Comparison of ENCODE assay signal across 10 cellular contexts in the genomic region with DNA sequence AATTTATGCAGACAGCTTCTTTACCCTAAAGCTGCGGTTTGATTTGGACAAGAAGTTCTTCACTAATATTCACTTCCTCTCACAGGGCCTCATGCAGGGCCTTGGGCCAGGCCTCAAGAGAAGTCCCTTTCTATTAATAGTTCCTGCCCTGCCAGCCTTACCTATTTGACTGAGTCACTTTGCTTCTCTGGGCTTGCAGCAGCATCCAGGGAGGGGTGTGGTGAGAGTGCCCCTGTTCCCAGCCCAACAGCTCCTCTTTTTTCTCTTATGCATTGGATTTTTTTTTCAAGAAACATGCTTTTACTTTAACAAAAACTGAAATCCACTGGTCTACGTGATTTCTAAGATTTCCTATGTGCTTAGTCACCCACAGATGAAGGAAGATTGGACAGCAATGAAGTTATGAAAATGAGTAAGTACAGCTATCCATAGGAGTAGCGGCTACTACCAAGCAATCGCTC. TPM values are rescaled to one million over a fixed set of nuclear protein-coding genes. Genes with fewer than 3 reads are reported as not detected.
DNase-seq lines count a peak whose midpoint lies in the region; ATAC-seq and TF ChIP-seq lines count a peak whose summit lies in the region.
"Had no signal": no experiment of that assay in that cellular context is flagged by ENCODE, and none has a peak within 500 bp of the region (broad histone marks: within the 10 kb centered on the region; RNA-seq: fewer than 3 reads in every experiment).

No MANE protein-coding gene starts in this region.

- peak; percentile 45 for ATAC-seq in GM18909 (IDR thresholded peaks at IDR 0.05; ENCODE audit: poor library complexity, unreplicated experiment)
- peak; percentile 42 for ATAC-seq in HG03064 (IDR thresholded peaks at IDR 0.05; ENCODE audit: low read depth, unreplicated experiment)
- peak; percentile 40 for ATAC-seq in left lung
- ATAC-seq in activated T-cell treated with anti-CD3 and anti-CD28 coated beads, Interleukin-2, amount 50 U/mL, for 4 hours = no peak

- DNase-seq in SW480 (ENCODE audit: low spot score) = peak; percentile 17
- peak in 1 of 2 donors; percentile 33 for DNase-seq in left lung
- DNase-seq in activated T-cell treated with anti-CD3 and anti-CD28 coated beads, Interleukin-2, amount 50 U/mL, for 4 hours = no peak
- DNase-seq in prostate gland (ENCODE audit: low spot score) = no peak
- DNase-seq in middle frontal gyrus (ENCODE audit: extremely low spot score, low spot score) = no peak
- no peak for DNase-seq in HAP-1 (ENCODE audit: low spot score in 2 of 2)

- H3K36me3 ChIP-seq in left lung (no peaks in the 10 kb centered on the region), prostate gland (no peaks in the 10 kb centered on the region), HAP-1 (replicated peaks) (no peaks in the 10 kb centered on the region)

- TF ChIP-seq CTCF in left lung (IDR thresholded peaks at IDR 0.05) (no peak), prostate gland (IDR thresholded peaks at IDR 0.05) (no peak)

- H3K4me1 ChIP-seq in left lung = peaks cover 0 to 13% of the 10 kb centered on the region in 2 donors
- no peaks in the 10 kb centered on the region for H3K4me1 ChIP-seq in prostate gland (replicated peaks)
- H3K4me1 ChIP-seq in HAP-1 = peaks cover 6% of the 10 kb centered on the region; the same call in 1 of the 2 replicates

- H3K4me1 Mint-ChIP-seq in activated T-cell treated with anti-CD3 and anti-CD28 coated beads, Interleukin-2, amount 50 U/mL, for 4 hours (ENCODE audit: low read depth) = peaks cover 6% of the 10 kb centered on the region

- intact Hi-C loops in left lung (cut with DNase I) = no loop called here
- intact Hi-C loops in prostate gland (cut with DNase I) = no loop called here

- H3K9me3 Mint-ChIP-seq in activated T-cell treated with anti-CD3 and anti-CD28 coated beads, Interleukin-2, amount 50 U/mL, for 4 hours = no peaks in the 10 kb centered on the region

- no peak for TF ChIP-seq POLR2A in prostate gland (IDR thresholded peaks at IDR 0.05)

- no peaks in the 10 kb centered on the region for H3K27me3 Mint-ChIP-seq in activated T-cell treated with anti-CD3 and anti-CD28 coated beads, Interleukin-2, amount 50 U/mL, for 4 hours (ENCODE audit: low read depth)

- 32% methylated on average over 4 of the region's 4 CpGs for WGBS in prostate gland

- H3K9me3 ChIP-seq in left lung (no peaks in the 10 kb centered on the region), prostate gland (no peaks in the 10 kb centered on the region), HAP-1 (no peaks in the 10 kb centered on the region)

- H3K4me3 Mint-ChIP-seq in activated T-cell treated with anti-CD3 and anti-CD28 coated beads, Interleukin-2, amount 50 U/mL, for 4 hours = no peak overlapping the region

- H3K36me3 Mint-ChIP-seq in activated T-cell treated with anti-CD3 and anti-CD28 coated beads, Interleukin-2, amount 50 U/mL, for 4 hours (ENCODE audit: insufficient read depth) = no peaks in the 10 kb centered on the region

- in situ Hi-C loops in HAP-1 (cut with MboI; ENCODE audit: low sequenced_read_pairs) = no loop called here

- H3K27me3 ChIP-seq in left lung (no peaks in the 10 kb centered on the region), prostate gland (replicated peaks; ENCODE audit: insufficient read depth) (no peaks in the 10 kb centered on the region), HAP-1 (ENCODE audit: low read depth) (no peaks in the 10 kb centered on the region)

- H3K4me3 ChIP-seq in left lung (no peak overlapping the region), prostate gland (no peak overlapping the region), HAP-1 (no peak overlapping the region)

- H3K27ac ChIP-seq in left lung = peak overlapping the region; percentile 5 to 57
- H3K27ac ChIP-seq in prostate gland = no peak overlapping the region

RNA-seq across cellular contexts. Expression of gene FAM156B, which starts 26.7 kb away (rescaled TPM):
- total RNA-seq in left lung (10 to 100 TPM; 11.2 to 11.4 TPM), prostate gland (10 to 100 TPM; 11.3 to 55.2 TPM)
- total RNA-seq in activated T-cell treated with anti-CD3 and anti-CD28 coated beads, Interleukin-2, amount 50 U/mL, for 4 hours = 10 to 100 TPM; 13.4 to 18.2 (median 14.2) TPM

RNA-seq across cellular contexts. Expression of gene FAM156A, which starts 34.5 kb away (rescaled TPM):
- total RNA-seq in left lung (10 to 100 TPM; 17.3 to 18.9 TPM), prostate gland (10 to 100 TPM in 1 of 2 donors, 1 to 10 TPM in 1; 4.6 to 55.5 TPM)
- 10 to 100 TPM; 19.4 to 23.5 (median 20.9) TPM for total RNA-seq in activated T-cell treated with anti-CD3 and anti-CD28 coated beads, Interleukin-2, amount 50 U/mL, for 4 hours

RNA-seq across cellular contexts. Expression of gene XAGE3, which starts 55.9 kb away (rescaled TPM):
- total RNA-seq in left lung (not detected), prostate gland (not detected)
- total RNA-seq in activated T-cell treated with anti-CD3 and anti-CD28 coated beads, Interleukin-2, amount 50 U/mL, for 4 hours = not detected
- total RNA-seq: lung microvascular endothelial cell; T-helper 1 cell treated with Interleukin-12 subunit alpha and Interleukin-12 subunit beta and Interleukin-4 antibody, amounts not matched to agents 30 ng/mL and 1 ng/mL, for 36 hours had no signal

Comparison
In these comparisons a context has a peak if more than half of its experiments do, and no peak if none do; other contexts are left out.
1. ATAC-seq: peak in GM18909 (single experiment), HG03064 (single experiment) and left lung (single experiment); none in activated T-cell treated with anti-CD3 and anti-CD28 coated beads, Interleukin-2, amount 50 U/mL, for 4 hours (0 of 2).
2. H3K27ac ChIP-seq: peak in left lung (2 of 2); none in prostate gland (0 of 2).